1 cellular context compared by ENCODE assay signal in genomic region chr14:74302634-74303569, GRCh38.
TF ChIP-seq lines count a peak whose summit lies in the region.

TSS of gene ABCD4 (minus strand) at chr14:74302934. CDS start at chr14:74302912, 22 bp downstream.

TF ChIP-seq in HepG2, 621 proteins besides CTCF, POLR2A, EP300 and RAD21 (continued from another document and continues in another):
- TF ChIP-seq HMGXB3 (CRISPR knock-in tag; IDR thresholded peaks at IDR 0.05; ENCODE audit: borderline replicate concordance) = peak; percentile 85; the same call in 1 of the 2 replicates
- TF ChIP-seq KDM5B (CRISPR knock-in tag; IDR thresholded peaks at IDR 0.05; ENCODE audit: borderline replicate concordance) = peak; percentile 94; the same call in 1 of the 2 replicates
- TF ChIP-seq ZNF839 (CRISPR knock-in tag; IDR thresholded peaks at IDR 0.05; ENCODE audit: borderline replicate concordance) = no peak
- TF ChIP-seq MXI1 (IDR thresholded peaks at IDR 0.05; ENCODE audit: borderline replicate concordance, low read depth, low read length) = peak; percentile 57; the same call in 1 of the 3 replicates
- peak; percentile 45; the same call in 1 of the 2 replicates for TF ChIP-seq PHF21A (CRISPR knock-in tag; IDR thresholded peaks at IDR 0.05)
- TF ChIP-seq ERF (CRISPR knock-in tag; IDR thresholded peaks at IDR 0.05) = peak; percentile 68
- TF ChIP-seq NFRKB (IDR thresholded peaks at IDR 0.05) = no peak
- no peak for TF ChIP-seq MNT (IDR thresholded peaks at IDR 0.05)
- TF ChIP-seq GPBP1L1 (CRISPR knock-in tag; IDR thresholded peaks at IDR 0.05) = no peak
- peak; percentile 54; the same call in 1 of the 2 replicates for TF ChIP-seq MZF1 (CRISPR knock-in tag; IDR thresholded peaks at IDR 0.05; ENCODE audit: borderline replicate concordance)
- no peak for TF ChIP-seq GTF3A (CRISPR knock-in tag; conservative IDR thresholded peaks at IDR 0.05)
- no peak for TF ChIP-seq HMGA1 (CRISPR knock-in tag; conservative IDR thresholded peaks at IDR 0.05)
- no peak for TF ChIP-seq ZNF276 (CRISPR knock-in tag; IDR thresholded peaks at IDR 0.05; ENCODE audit: low read depth)
- no peak for TF ChIP-seq RFX1 (IDR thresholded peaks at IDR 0.05)
- TF ChIP-seq ZNF275 (CRISPR knock-in tag; IDR thresholded peaks at IDR 0.05; ENCODE audit: borderline replicate concordance) = peak; percentile 44; the same call in 1 of the 2 replicates
- no peak for TF ChIP-seq ZSCAN30 (CRISPR knock-in tag; IDR thresholded peaks at IDR 0.05)
- no peak; the same call in 1 of the 2 replicates for TF ChIP-seq ZNF256 (CRISPR knock-in tag; conservative IDR thresholded peaks at IDR 0.05)
- TF ChIP-seq CENPT (CRISPR knock-in tag; IDR thresholded peaks at IDR 0.05; ENCODE audit: low read depth) = no peak
- 0 out of 2 replicates have a peak, but pooled peaks have one; percentile 32 for TF ChIP-seq CSRNP1 (CRISPR knock-in tag; IDR thresholded peaks at IDR 0.05)
- TF ChIP-seq ZNF407 (CRISPR knock-in tag; IDR thresholded peaks at IDR 0.05; ENCODE audit: not compliant biosample characterization) = no peak
- no peak; the same call in 1 of the 2 replicates for TF ChIP-seq ZNF784 (CRISPR knock-in tag; IDR thresholded peaks at IDR 0.05; ENCODE audit: borderline replicate concordance)
- TF ChIP-seq CEBPB (IDR thresholded peaks at IDR 0.05; ENCODE audit: borderline replicate concordance, low read depth, low read length) = no peak
- TF ChIP-seq MLLT10 (CRISPR knock-in tag; IDR thresholded peaks at IDR 0.05) = no peak
- TF ChIP-seq MXD3 (CRISPR knock-in tag; IDR thresholded peaks at IDR 0.05) = peak; percentile 87
- no peak for TF ChIP-seq PRDM15 (CRISPR knock-in tag; IDR thresholded peaks at IDR 0.05)
